In the genomic region with DNA sequence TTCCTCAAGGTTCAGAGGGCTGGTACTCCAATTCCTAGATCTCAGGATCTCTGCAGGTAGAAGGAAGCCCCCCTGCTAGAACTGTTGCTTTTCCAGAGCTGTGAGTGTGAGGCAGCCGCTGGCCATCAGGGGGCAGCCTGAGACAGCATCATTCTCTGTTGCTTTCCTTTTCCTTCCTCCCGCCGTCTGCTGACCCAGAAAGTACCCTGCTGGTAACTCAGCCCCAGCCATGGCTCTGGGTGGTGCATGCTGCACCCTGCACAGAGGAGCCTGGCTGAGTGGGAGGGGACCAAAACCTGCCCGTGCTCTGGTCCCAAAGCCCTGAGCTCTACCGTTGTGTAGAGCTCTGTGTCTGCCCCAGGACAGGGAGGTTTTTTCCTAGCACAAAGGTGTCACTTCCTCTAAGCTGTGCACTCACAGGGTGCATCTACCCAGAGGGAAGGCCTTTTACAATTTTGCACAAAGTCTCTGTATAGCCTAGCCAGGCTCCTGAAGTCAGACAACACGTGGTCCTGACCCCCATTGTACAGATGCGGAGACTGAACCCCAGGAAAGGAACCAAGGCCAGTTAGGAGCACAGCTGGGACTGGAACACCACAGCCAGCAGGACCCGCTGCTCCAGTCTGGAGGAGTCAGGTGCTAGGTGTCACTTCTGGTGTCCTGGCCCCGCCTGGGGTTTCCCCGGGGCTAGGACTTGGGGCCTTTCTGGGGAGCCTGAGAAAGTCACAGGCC, we compare ENCODE assay signal across 8 cellular contexts. TPM values are rescaled to one million over a fixed set of nuclear protein-coding genes. Genes with fewer than 3 reads are reported as not detected.
DNase-seq lines count a peak whose midpoint lies in the region; ATAC-seq and TF ChIP-seq lines count a peak whose summit lies in the region.

No MANE protein-coding gene starts in this region.

- 0 to 33% methylated on average over 5 to 10 of the region's 10 CpGs for WGBS in upper lobe of left lung, 2 donors

- no peak for TF ChIP-seq EP300 in upper lobe of left lung (IDR thresholded peaks at IDR 0.05)

- in situ Hi-C loops in ACHN (cut with HindIII; ENCODE audit: low pct_ligation_motif_present, low pct_unique_long_range_greater_than_20kb, low sequenced_read_pairs): no loop called here

- intact Hi-C loops in posterior vena cava (cut with DNase I): loop anchor here (1.0 to 10.0 kb wide), 5 partner anchors 110 to 286 kb away; partner anchors contain the start of gene SZRD1 (in 1 of the 2)

- H3K27ac ChIP-seq in upper lobe of left lung: no peak overlapping the region

- no peaks in the 10 kb centered on the region for H3K27me3 ChIP-seq in upper lobe of left lung

- peak; percentile 78 to 85 for ATAC-seq in upper lobe of left lung (ENCODE audit: low FRiP score in 2 of 2)

- no peaks in the 10 kb centered on the region for H3K9me3 ChIP-seq in upper lobe of left lung

- H3K36me3 ChIP-seq in upper lobe of left lung: no peaks in the 10 kb centered on the region

- peak overlapping the region in 1 of 4 donors; percentile 20 for H3K4me3 ChIP-seq in upper lobe of left lung

- peak; percentile 86 to 95 (median 92) for TF ChIP-seq CTCF in upper lobe of left lung (IDR thresholded peaks at IDR 0.05)

- TF ChIP-seq POLR2A in upper lobe of left lung (IDR thresholded peaks at IDR 0.05): no peak

- H3K4me1 ChIP-seq in upper lobe of left lung: peaks cover 5 to 14% (median 6%) of the 10 kb centered on the region in 4 donors

- DNase-seq in ACHN: peak; percentile 74
- peak; percentile 68 for DNase-seq in GM19238 (ENCODE audit: insufficient read length, low spot score)
- DNase-seq in NCI-H1105 treated with DMSO at 0.1 percent for 48 hours (lab: John Stamatoyannopoulos, UW): peak; percentile 78
- DNase-seq in SKM-1 treated with dmso at 0.1 percent for 144 hours (lab: John Stamatoyannopoulos, UW; ENCODE audit: unreplicated experiment): peak; percentile 57
- DNase-seq in activated naive CD4-positive, alpha-beta T cell treated with anti-CD3 and anti-CD28 coated beads, Interleukin-2, amount 50 U/mL, for 16 hours: peak; percentile 75
- DNase-seq in glomerular visceral epithelial cell (ENCODE audit: extremely low spot score): peak; percentile 83
- DNase-seq in posterior vena cava (ENCODE audit: low spot score): peak; percentile 89
- DNase-seq in upper lobe of left lung: peak; percentile 70 to 84

RNA-seq across cellular contexts. Expression of gene FAM131C, which starts 5.6 kb away (rescaled TPM):
- total RNA-seq in posterior vena cava: 1 to 10 TPM in 1 of 2 donors, under 1 TPM in 1; 0.88 to 1.2 TPM
- total RNA-seq in upper lobe of left lung: under 1 TPM in 1 of 6 donors, not detected in 5; 0.13 TPM

RNA-seq across cellular contexts. Expression of gene CLCNKB, which starts 35.5 kb away (rescaled TPM):
- total RNA-seq in posterior vena cava (under 1 TPM; 0.62 to 0.88 TPM), upper lobe of left lung (1 to 10 TPM in 1 of 6 donors, under 1 TPM in 3, not detected in 2; 0.46 to 9.4 (median 0.53) TPM)

RNA-seq across cellular contexts. Expression of gene CLCNKA, which starts 57.3 kb away (rescaled TPM):
- total RNA-seq in posterior vena cava (under 1 TPM; 0.51 to 0.90 TPM), upper lobe of left lung (under 1 TPM in 3 of 6 donors, not detected in 3; 0.20 to 0.89 (median 0.49) TPM)
